ENCODE assay signal across 22 cellular contexts in the genomic region with DNA sequence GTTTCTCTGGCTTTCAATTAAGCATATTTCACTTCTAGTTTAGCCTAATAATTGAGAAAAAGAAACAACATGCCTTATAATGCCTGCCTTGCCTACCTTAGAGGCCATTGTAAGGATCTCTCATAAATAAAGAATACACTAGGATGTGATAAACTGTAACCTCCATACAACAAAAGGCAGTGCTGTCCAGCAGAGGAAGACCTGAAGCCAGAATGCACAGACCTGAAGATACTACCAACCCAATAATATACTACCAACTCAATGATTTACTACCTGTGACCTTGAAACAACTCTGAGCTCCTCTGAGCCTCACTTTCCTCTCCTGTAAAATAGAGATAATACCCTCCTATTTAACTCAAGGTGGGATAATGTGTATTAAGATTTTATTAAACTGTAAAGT.
DNase-seq lines count a peak whose midpoint lies in the region; ATAC-seq, FAIRE-seq and TF ChIP-seq lines count a peak whose summit lies in the region.
"Had no signal": no experiment of that assay in that cellular context is flagged by ENCODE, and none has a peak within 500 bp of the region (broad histone marks: within the 10 kb centered on the region; RNA-seq: fewer than 3 reads in every experiment).

No MANE protein-coding gene starts in this region.

- POLR2A ChIA-PET in GM12878 (lab: Charles Lee), result no interaction called here

- intact Hi-C loops in right lobe of liver (cut with DNase I) (no loop called here), GM12878 (cut with micrococcal nuclease; ENCODE audit: unreplicated experiment) (no loop called here)

- no peaks in the 10 kb centered on the region for H3K9me3 ChIP-seq in liver (ENCODE audit: control insufficient read depth in 4 of 4, low read length in 3 of 4)
- no peaks in the 10 kb centered on the region for H3K9me3 ChIP-seq in right lobe of liver
- no peaks in the 10 kb centered on the region for H3K9me3 ChIP-seq in GM12878 (replicated peaks; ENCODE audit: control insufficient read depth, insufficient read depth, low read length)
- no peaks in the 10 kb centered on the region for H3K9me3 ChIP-seq in osteoblast (ENCODE audit: low read depth, low read length)
- H3K9me3 ChIP-seq: A549; BLaER1 treated with 17β-estradiol and CSF1 and Interleukin-3, amounts not matched to agents 10 nM and 100 nM; Caco-2 had no signal

- no peak for TF ChIP-seq POLR2A in right lobe of liver (IDR thresholded peaks at IDR 0.05)
- TF ChIP-seq POLR2A in GM12878 (IDR thresholded peaks at IDR 0.05; ENCODE audit: low read depth, low read length), result no peak

- RAD21 ChIA-PET in GM12878 (lab: Charles Lee; ENCODE audit: unreplicated experiment), result no interaction called here

- H3K4me2 ChIP-seq in GM12878 (ENCODE audit: control insufficient read depth, insufficient read depth), result no peak overlapping the region
- no peak overlapping the region for H3K4me2 ChIP-seq in osteoblast (ENCODE audit: insufficient read depth, low read length)
- H3K4me2 ChIP-seq: A549; BLaER1 treated with 17β-estradiol and CSF1 and Interleukin-3, amounts not matched to agents 10 nM and 100 nM had no signal

- in situ Hi-C loops in GM12878 (cut with MboI), result no loop called here

- H4K20me1 ChIP-seq in GM12878 (ENCODE audit: control insufficient read depth, insufficient read depth) (no peaks in the 10 kb centered on the region), osteoblast (ENCODE audit: insufficient read depth, low read length) (no peaks in the 10 kb centered on the region)
- H4K20me1 ChIP-seq: BLaER1 treated with 17β-estradiol and CSF1 and Interleukin-3, amounts not matched to agents 10 nM and 100 nM had no signal

- H3K4me3 ChIP-seq in liver (ENCODE audit: low read depth in 1 of 3, low read length in 3 of 3), result no peak overlapping the region
- H3K4me3 ChIP-seq in right lobe of liver, result no peak overlapping the region
- H3K4me3 ChIP-seq in GM12878, result no peak overlapping the region
- no peak overlapping the region for H3K4me3 ChIP-seq in osteoblast (ENCODE audit: insufficient read depth, low read length)
- H3K4me3 ChIP-seq: A549; BLaER1 treated with 17β-estradiol and CSF1 and Interleukin-3, amounts not matched to agents 10 nM and 100 nM had no signal

- BruUV-seq in GM12878 (replicated peaks; lab: Mats Ljungman, UMichigan), result no TSS peak

- CTCF ChIA-PET in GM12878 (lab: Yijun Ruan, JAX), result interaction anchor here (2.2 kb wide), 1 partner anchor 10 kb away, joined by 6 read pairs; no protein-coding TSS in a partner anchor

- FAIRE-seq in GM12878 (lab: Jason Lieb, UNC), result no peak
- FAIRE-seq: A549, D721Med, G401.6, GM18507 had no signal

- DNase-seq in right lobe of liver (no peak), GM12878 (ENCODE audit: low read depth, low spot score) (no peak), osteoblast (ENCODE audit: insufficient read length, low spot score, missing footprints) (peak; percentile 35), activated T-cell treated with anti-CD3 and anti-CD28 coated beads for 4 hours (no peak), cerebellum (ENCODE audit: low spot score) (no peak)
- no peak for DNase-seq in activated CD4-positive, alpha-beta T cell treated with anti-CD3 and anti-CD28 coated beads, Interleukin-2, amount 50 U/mL, for 48 hours
- DNase-seq: AML-193; Caco-2; Calu3; CD4-positive, alpha-beta T cell; CD8-positive, alpha-beta T cell; DMS79 treated with DMSO at 0.1 percent for 48 hours; GF-D8 had no signal

- no peak overlapping the region for H3K9ac ChIP-seq in liver (ENCODE audit: low read depth in 1 of 2, low read length in 2 of 2)
- H3K9ac ChIP-seq in GM12878 (ENCODE audit: control insufficient read depth, insufficient read depth, low read length), result no peak overlapping the region
- H3K9ac ChIP-seq: BLaER1 treated with 17β-estradiol and CSF1 and Interleukin-3, amounts not matched to agents 10 nM and 100 nM had no signal

- SMC1A ChIA-PET in GM12878 (lab: Charles Lee; ENCODE audit: uncharacterized antibody, unreplicated experiment), result interaction anchor here (0.6 kb wide), 1 partner anchor 38 kb away, joined by 3 read pairs; no protein-coding TSS in a partner anchor

- ATAC-seq in right lobe of liver, result no peak
- ATAC-seq in GM12878, result no peak
- ATAC-seq: A549; CD8-positive, alpha-beta T cell had no signal

- no peak for TF ChIP-seq CTCF in liver (IDR thresholded peaks at IDR 0.05; ENCODE audit: low read depth, low read length, missing input control)
- TF ChIP-seq CTCF in right lobe of liver (IDR thresholded peaks at IDR 0.05), result no peak
- no peak for TF ChIP-seq CTCF in GM12878 (IDR thresholded peaks at IDR 0.05 in 2 of 3, conservative IDR thresholded peaks at IDR 0.05 in 1 of 3; ENCODE audit: control insufficient read depth in 2 of 3, extremely low read depth in 1 of 3, insufficient read depth in 1 of 3, low read depth in 3 of 3, low read length in 3 of 3)
- no peak for TF ChIP-seq CTCF in osteoblast (IDR thresholded peaks at IDR 0.05; ENCODE audit: extremely low read depth, low read depth, low read length)

- H3K27me3 ChIP-seq in liver (ENCODE audit: control insufficient read depth in 4 of 4, insufficient read depth in 4 of 4, low read length in 3 of 4) (no peaks in the 10 kb centered on the region), right lobe of liver (no peaks in the 10 kb centered on the region), GM12878 (replicated peaks in 1 of 2; ENCODE audit: control insufficient read depth in 2 of 2, insufficient read depth in 2 of 2, low read length in 1 of 2) (no peaks in the 10 kb centered on the region), osteoblast (ENCODE audit: insufficient read depth, low read length) (no peaks in the 10 kb centered on the region)
- H3K27me3 ChIP-seq: BLaER1 treated with 17β-estradiol and CSF1 and Interleukin-3, amounts not matched to agents 10 nM and 100 nM had no signal

- TF ChIP-seq EP300 in Ishikawa (IDR thresholded peaks at IDR 0.05; ENCODE audit: borderline replicate concordance) (no peak), GM12878 (IDR thresholded peaks at IDR 0.05; ENCODE audit: borderline replicate concordance in 1 of 2, control insufficient read depth in 1 of 2, low read depth in 2 of 2, low read length in 2 of 2) (no peak)

- H3K36me3 ChIP-seq in liver (ENCODE audit: control insufficient read depth in 4 of 4, insufficient read depth in 3 of 4, low read depth in 1 of 4, low read length in 3 of 4), result no peaks in the 10 kb centered on the region
- H3K36me3 ChIP-seq in right lobe of liver, result no peaks in the 10 kb centered on the region
- no peaks in the 10 kb centered on the region for H3K36me3 ChIP-seq in GM12878 (ENCODE audit: control insufficient read depth in 2 of 2, insufficient read depth in 2 of 2, low read length in 1 of 2)
- no peaks in the 10 kb centered on the region for H3K36me3 ChIP-seq in osteoblast (ENCODE audit: insufficient read depth, low read length)
- H3K36me3 ChIP-seq: BLaER1 treated with 17β-estradiol and CSF1 and Interleukin-3, amounts not matched to agents 10 nM and 100 nM had no signal

- no peaks in the 10 kb centered on the region for H3K79me2 ChIP-seq in GM12878 (ENCODE audit: control insufficient read depth, insufficient read depth, low read length)
- no peaks in the 10 kb centered on the region for H3K79me2 ChIP-seq in osteoblast (ENCODE audit: insufficient read depth, low read length)

- H3K27ac ChIP-seq in liver (ENCODE audit: low read depth in 1 of 2, low read length in 2 of 2), result no peak overlapping the region
- H3K27ac ChIP-seq in right lobe of liver, result no peak overlapping the region
- no peak overlapping the region for H3K27ac ChIP-seq in GM12878 (ENCODE audit: control insufficient read depth, insufficient read depth)
- H3K27ac ChIP-seq in osteoblast (ENCODE audit: low read depth, low read length), result no peak overlapping the region
- H3K27ac ChIP-seq: 22Rv1; A549; BLaER1 treated with 17β-estradiol and CSF1 and Interleukin-3, amounts not matched to agents 10 nM and 100 nM; C4-2B had no signal

- TF ChIP-seq RAD21 in liver (IDR thresholded peaks at IDR 0.05) (no peak), Ishikawa (IDR thresholded peaks at IDR 0.05; ENCODE audit: low read depth) (no peak), GM12878 (IDR thresholded peaks at IDR 0.05; ENCODE audit: insufficient read depth, low read depth, low read length) (no peak)

- H3K4me1 ChIP-seq in liver (ENCODE audit: control insufficient read depth in 4 of 4, insufficient read depth in 4 of 4, low read length in 3 of 4) (peaks cover 0 to 4% (median 0%) of the 10 kb centered on the region in 4 donors), right lobe of liver (no peaks in the 10 kb centered on the region), GM12878 (ENCODE audit: control insufficient read depth, insufficient read depth, low read length) (no peaks in the 10 kb centered on the region), osteoblast (ENCODE audit: insufficient read depth, low read length) (no peaks in the 10 kb centered on the region)
- H3K4me1 ChIP-seq: A549, Caco-2 had no signal

- H2AFZ ChIP-seq in GM12878 (ENCODE audit: control insufficient read depth, low read depth, low read length) (no peak overlapping the region), osteoblast (ENCODE audit: low read length) (no peak overlapping the region)

TF ChIP-seq in Ishikawa, 13 proteins besides CTCF, POLR2A, EP300 and RAD21 (continues in another document):
- TF ChIP-seq TCF12 (IDR thresholded peaks at IDR 0.05; ENCODE audit: low read depth), result no peak

TF ChIP-seq in GM12878, 131 proteins besides CTCF, POLR2A, EP300 and RAD21 (continues in another document):
- peak; percentile 61; the same call in 1 of the 2 replicates for TF ChIP-seq REST (IDR thresholded peaks at IDR 0.05; ENCODE audit: low read depth, low read length)
